ENCODE assay signal across 29 cellular contexts in genomic region chr20:46704714-46705377, GRCh38. TPM values are rescaled to one million over a fixed set of nuclear protein-coding genes. Genes with fewer than 3 reads are reported as not detected.
A peak's percentile ranks its signal among the peaks of the same experiment; 100 is the strongest.
DNase-seq lines count a peak whose midpoint lies in the region; ATAC-seq and TF ChIP-seq lines count a peak whose summit lies in the region.
"Had no signal": no experiment of that assay in that cellular context is flagged by ENCODE, and none has a peak within 500 bp of the region (broad histone marks: within the 10 kb centered on the region; RNA-seq: fewer than 3 reads in every experiment).

No MANE protein-coding gene starts in this region.

- intact Hi-C loops in breast epithelium (cut with DNase I; ENCODE audit: low total_unique reads) = loop anchor here (5.0 kb wide), 1 partner anchor 792 kb away; no protein-coding TSS in a partner anchor
- intact Hi-C loops in MCF 10A (cut with micrococcal nuclease) = no loop called here

- H3K27me3 Mint-ChIP-seq in MCF 10A (ENCODE audit: insufficient read depth, unreplicated experiment) (peaks cover 12% of the 10 kb centered on the region), neural crest cell (ENCODE audit: low read depth) (no peaks in the 10 kb centered on the region)

- no peaks in the 10 kb centered on the region for H3K36me3 ChIP-seq in breast epithelium
- H3K36me3 ChIP-seq: left lung, thyroid gland had no signal

- BruUV-seq in MCF 10A (replicated peaks; lab: Mats Ljungman, UMichigan) = no TSS peak

- no peaks in the 10 kb centered on the region for H3K4me1 Mint-ChIP-seq in MCF 10A (ENCODE audit: insufficient read depth, unreplicated experiment)
- H3K4me1 Mint-ChIP-seq in neural crest cell = peaks cover 36% of the 10 kb centered on the region

- POLR2A ChIA-PET in MCF 10A (lab: Yijun Ruan, JAX) = interaction anchor here (0.7 to 1.3 kb wide), 3 partner anchors 15 to 1492 kb away, joined by 3 to 6 read pairs (median 3); partner anchors contain the start of gene TP53RK

- CTCF ChIA-PET in MCF 10A (lab: Yijun Ruan, JAX) = no interaction called here

- no peaks in the 10 kb centered on the region for H3K27me3 ChIP-seq in breast epithelium
- H3K27me3 ChIP-seq: thyroid gland had no signal

- H3K9me3 ChIP-seq in breast epithelium = no peaks in the 10 kb centered on the region
- H3K9me3 ChIP-seq: thyroid gland had no signal

- peaks cover 7% of the 10 kb centered on the region for H3K9me3 Mint-ChIP-seq in MCF 10A (ENCODE audit: unreplicated experiment)
- peaks cover 1% of the 10 kb centered on the region for H3K9me3 Mint-ChIP-seq in neural crest cell

- no peak overlapping the region for H3K4me3 Mint-ChIP-seq in MCF 10A (ENCODE audit: unreplicated experiment)
- peak overlapping the region; percentile 18 for H3K4me3 Mint-ChIP-seq in neural crest cell
- H3K4me3 Mint-ChIP-seq: activated CD4-positive, alpha-beta T cell treated with anti-CD3 and anti-CD28 coated beads, Interleukin-2, amount 10 ng/mL, durations not matched to agents 24 days and 14 days; activated naive CD4-positive, alpha-beta T cell treated with anti-CD3 and anti-CD28 coated beads, Interleukin-2, amount 10 ng/mL, durations not matched to agents 7 days and 5 days; B cell; IgD-negative memory B cell; mesothelial cell of epicardium; naive thymus-derived CD4-positive, alpha-beta T cell had no signal

- H3K27ac Mint-ChIP-seq in MCF 10A (ENCODE audit: low read depth, unreplicated experiment) (no peak overlapping the region), neural crest cell (ENCODE audit: unreplicated experiment) (peak overlapping the region; percentile 17)
- H3K27ac Mint-ChIP-seq: activated CD4-positive, alpha-beta T cell treated with anti-CD3 and anti-CD28 coated beads, Interleukin-2, amount 10 ng/mL, durations not matched to agents 24 days and 14 days; activated naive CD4-positive, alpha-beta T cell treated with anti-CD3 and anti-CD28 coated beads, Interleukin-2, amount 10 ng/mL, durations not matched to agents 7 days and 5 days; B cell; IgD-negative memory B cell; mesothelial cell of epicardium; naive thymus-derived CD4-positive, alpha-beta T cell had no signal

- DNase-seq in breast epithelium (ENCODE audit: low spot score in 2 of 2) (no peak), MCF 10A (ENCODE audit: unreplicated experiment) (no peak), fibroblast of peridontal ligament (ENCODE audit: extremely low read depth) (peak; percentile 71), neural crest cell (ENCODE audit: low read depth, low spot score) (no peak), NCI-H524 treated with DMSO at 0.1 percent for 48 hours (lab: John Stamatoyannopoulos, UW) (no peak), NCI-H1417 treated with DMSO at 0.1 percent for 48 hours (lab: John Stamatoyannopoulos, UW) (no peak), hippocampal formation (lab: John Stamatoyannopoulos, UW) (no peak)
- DNase-seq: 8988T; activated CD4-positive, alpha-beta T cell treated with anti-CD3 and anti-CD28 coated beads, Interleukin-2, amount 10 ng/mL, durations not matched to agents 24 days and 14 days; activated naive CD4-positive, alpha-beta T cell treated with anti-CD3 and anti-CD28 coated beads, Interleukin-2, amount 10 ng/mL, durations not matched to agents 7 days and 5 days; dermis blood vessel endothelial cell; DMS79 treated with DMSO at 0.1 percent for 48 hours; H7; head of caudate nucleus; left lung; naive thymus-derived CD4-positive, alpha-beta T cell; NCI-H1105 treated with DMSO at 0.1 percent for 48 hours; NCI-H2081 treated with DMSO at 0.1 percent for 48 hours; NCI-H82; right cardiac atrium; SK-N-SH; stimulated activated naive CD4-positive, alpha-beta T cell treated with Interleukin-2 at 50 U/mL for 16 hours; thyroid gland had no signal

- H3K4me3 ChIP-seq in breast epithelium = no peak overlapping the region
- H3K4me3 ChIP-seq: left lung, thyroid gland had no signal

- TF ChIP-seq POLR2A in breast epithelium (IDR thresholded peaks at IDR 0.05) = no peak

- no peaks in the 10 kb centered on the region for H3K4me1 ChIP-seq in breast epithelium

- peak overlapping the region; percentile 5 to 81 for H3K27ac ChIP-seq in breast epithelium
- H3K27ac ChIP-seq: left lung, VCaP had no signal

- ATAC-seq in GM19023 (IDR thresholded peaks at IDR 0.05; ENCODE audit: unreplicated experiment) = no peak
- ATAC-seq: left lung; naive thymus-derived CD4-positive, alpha-beta T cell; right cardiac atrium had no signal

- no peaks in the 10 kb centered on the region for H3K36me3 Mint-ChIP-seq in MCF 10A (ENCODE audit: insufficient read depth, unreplicated experiment)
- peaks cover 2% of the 10 kb centered on the region for H3K36me3 Mint-ChIP-seq in neural crest cell (ENCODE audit: low read depth)
- H3K36me3 Mint-ChIP-seq: activated naive CD4-positive, alpha-beta T cell treated with anti-CD3 and anti-CD28 coated beads, Interleukin-2, amount 10 ng/mL, durations not matched to agents 7 days and 5 days; mesothelial cell of epicardium had no signal

- no peak for TF ChIP-seq CTCF in breast epithelium (IDR thresholded peaks at IDR 0.05)
- TF ChIP-seq CTCF in MCF 10A (IDR thresholded peaks at IDR 0.05; ENCODE audit: unreplicated experiment) = no peak
- no peak for TF ChIP-seq CTCF in neural crest cell (conservative IDR thresholded peaks at IDR 0.05)

RNA-seq across cellular contexts. Expression of gene SLC2A10, which starts 4.6 kb away (rescaled TPM):
- total RNA-seq in breast epithelium = 10 to 100 TPM; 19.8 to 42.9 (median 26.9) TPM
- not detected in 2 replicates for total RNA-seq in MCF 10A (2022)
- 11.3 and 12.7 TPM in 2 replicates for total RNA-seq in neural crest cell
- total RNA-seq: activated CD4-positive, alpha-beta T cell treated with anti-CD3 and anti-CD28 coated beads, Interleukin-2, amount 10 ng/mL, durations not matched to agents 24 days and 14 days; B cell; T-helper 2 cell treated with Interferon-gamma antibody and Interleukin-4, amounts not matched to agents 100 ng/mL and 5 ng/mL, for 36 hours had no signal

RNA-seq across cellular contexts. Expression of gene TP53RK, which starts 15.6 kb away (rescaled TPM):
- total RNA-seq in breast epithelium (10 to 100 TPM; 14.4 to 29.2 (median 27.1) TPM), MCF 10A (2022) (11.0 and 16.2 TPM in 2 replicates), neural crest cell (19.5 and 19.8 TPM in 2 replicates)

RNA-seq across cellular contexts. Expression of gene SLC13A3, which starts 53.6 kb away (rescaled TPM):
- total RNA-seq in breast epithelium = 1 to 10 TPM; 1.3 to 2.9 (median 1.6) TPM
- not detected in 2 replicates for total RNA-seq in MCF 10A (2022)
- total RNA-seq in neural crest cell = 6.1 and 6.7 TPM in 2 replicates
- total RNA-seq: activated CD4-positive, alpha-beta T cell treated with anti-CD3 and anti-CD28 coated beads, Interleukin-2, amount 10 ng/mL, durations not matched to agents 24 days and 14 days; dermis blood vessel endothelial cell; T-helper 2 cell treated with Interferon-gamma antibody and Interleukin-4, amounts not matched to agents 100 ng/mL and 5 ng/mL, for 36 hours had no signal

Comparison
In these comparisons a context has a peak if more than half of its experiments do, and no peak if none do; other contexts are left out.
1. RNA of gene SLC2A10, which starts 4.6 kb away (total RNA-seq): 19.8 to 42.9 TPM in breast epithelium and 11.3 to 12.7 TPM in neural crest cell; not detected in MCF 10A; every median in the first group is over 10 times any median in the second.